ENCODE assay signal across 26 cellular contexts in genomic region chr22:17176715-17177114, GRCh38. TPM values are rescaled to one million over a fixed set of nuclear protein-coding genes. Genes with fewer than 3 reads are reported as not detected.
"Had no signal": no experiment of that assay in that cellular context is flagged by ENCODE, and none has a peak within 500 bp of the region (broad histone marks: within the 10 kb centered on the region; RNA-seq: fewer than 3 reads in every experiment).

No MANE protein-coding gene starts in this region.

- H3K9me3 Mint-ChIP-seq: activated CD4-positive, alpha-beta memory T cell treated with anti-CD3 and anti-CD28 coated beads for 36 hours; activated CD4-positive, alpha-beta T cell treated with anti-CD3 and anti-CD28 coated beads, Interleukin-2, amount 10 ng/mL, durations not matched to agents 24 days and 14 days; activated naive CD8-positive, alpha-beta T cell treated with anti-CD3 and anti-CD28 coated beads for 36 hours; activated T-helper 1 cell treated with anti-CD3 and anti-CD28 coated beads, Interleukin-12 subunit alpha, Interleukin-12 subunit beta, Interleukin-2, Interleukin-4 antibody, amounts not matched to agents 30 ng/mL and 10 ng/mL and 1 ng/mL, durations not matched to agents 14 hours and 24 hours and 36 hours; activated T-helper 2 cell treated with anti-CD3 and anti-CD28 coated beads, Interferon-gamma antibody, Interleukin-2, Interleukin-4, amounts not matched to agents 10 μg/mL and 5 μg/mL and 100 μg/mL, durations not matched to agents 14 hours and 24 hours and 36 hours; brain had no signal

- H3K27me3 Mint-ChIP-seq: activated CD4-positive, alpha-beta memory T cell treated with anti-CD3 and anti-CD28 coated beads for 36 hours; activated CD4-positive, alpha-beta T cell treated with anti-CD3 and anti-CD28 coated beads for 36 hours; activated CD8-positive, alpha-beta memory T cell treated with anti-CD3 and anti-CD28 coated beads, Interleukin-2, amount 10 ng/mL, durations not matched to agents 7 days and 5 days; activated naive CD8-positive, alpha-beta T cell treated with anti-CD3 and anti-CD28 coated beads for 36 hours; brain had no signal

- H3K27ac Mint-ChIP-seq: activated CD4-positive, alpha-beta memory T cell treated with anti-CD3 and anti-CD28 coated beads for 36 hours; activated CD4-positive, alpha-beta T cell treated with anti-CD3 and anti-CD28 coated beads, Interleukin-2, amount 10 ng/mL, durations not matched to agents 24 days and 14 days; activated CD8-positive, alpha-beta memory T cell treated with anti-CD3 and anti-CD28 coated beads, Interleukin-2, amount 10 ng/mL, durations not matched to agents 7 days and 5 days; activated CD8-positive, alpha-beta T cell treated with anti-CD3 and anti-CD28 coated beads, Interleukin-2, amount 10 ng/mL, durations not matched to agents 7 days and 5 days; activated T-helper 1 cell treated with anti-CD3 and anti-CD28 coated beads, Interleukin-12 subunit alpha, Interleukin-12 subunit beta, Interleukin-2, Interleukin-4 antibody, amounts not matched to agents 30 ng/mL and 10 ng/mL and 1 ng/mL, durations not matched to agents 14 hours and 24 hours and 36 hours; activated T-helper 2 cell treated with anti-CD3 and anti-CD28 coated beads, Interferon-gamma antibody, Interleukin-2, Interleukin-4, amounts not matched to agents 10 μg/mL and 5 μg/mL and 100 μg/mL, durations not matched to agents 14 hours and 24 hours and 36 hours; brain had no signal

- DNase-seq: activated CD4-positive, alpha-beta memory T cell treated with anti-CD3 and anti-CD28 coated beads for 36 hours; activated CD4-positive, alpha-beta T cell treated with anti-CD3 and anti-CD28 coated beads for 36 hours; activated CD4-positive, alpha-beta T cell treated with anti-CD3 and anti-CD28 coated beads, Interleukin-2, amount 10 ng/mL, durations not matched to agents 24 days and 14 days; activated CD4-positive, CD25-positive, alpha-beta regulatory T cell; activated CD4-positive, CD25-positive, alpha-beta regulatory T cell treated with anti-CD3 and anti-CD28 coated beads, Interleukin-2, amount 50 U/mL, for 72 hours; activated CD8-positive, alpha-beta memory T cell treated with anti-CD3 and anti-CD28 coated beads, Interleukin-2, amount 10 ng/mL, durations not matched to agents 7 days and 5 days; activated CD8-positive, alpha-beta memory T cell treated with anti-CD3 and anti-CD28 coated beads, Interleukin-2, amount 50 U/mL, for 4 hours; activated CD8-positive, alpha-beta T cell treated with anti-CD3 and anti-CD28 coated beads, Interleukin-2, amount 10 ng/mL, durations not matched to agents 7 days and 5 days; activated effector memory CD4-positive, alpha-beta T cell treated with anti-CD3 and anti-CD28 coated beads, Interleukin-2, amount 50 U/mL, for 16 hours; activated naive CD4-positive, alpha-beta T cell treated with anti-CD3 and anti-CD28 coated beads, Interleukin-2, amount 50 U/mL, for 16 hours; activated naive CD8-positive, alpha-beta T cell treated with anti-CD3 and anti-CD28 coated beads for 36 hours; activated T-cell treated with anti-CD3 and anti-CD28 coated beads, Interleukin-2, amount 50 U/mL, for 1 hour; activated T-cell treated with anti-CD3 and anti-CD28 coated beads, Interleukin-2, amount 50 U/mL, for 48 hours; central memory CD4-positive, alpha-beta T cell; cerebellar nuclear complex; colonic mucosa; effector CD8-positive, alpha-beta T cell; erythroblast; foreskin keratinocyte; gastrocnemius medialis; glutamatergic neuron; T-helper 2 cell had no signal

- ATAC-seq: activated CD4-positive, alpha-beta T cell treated with anti-CD3 and anti-CD28 coated beads for 36 hours; activated CD8-positive, alpha-beta memory T cell treated with anti-CD3 and anti-CD28 coated beads, Interleukin-2, amount 10 ng/mL, durations not matched to agents 7 days and 5 days; activated CD8-positive, alpha-beta T cell treated with anti-CD3 and anti-CD28 coated beads, Interleukin-2, amount 10 ng/mL, durations not matched to agents 7 days and 5 days; foreskin keratinocyte; gastrocnemius medialis had no signal

- H3K4me3 Mint-ChIP-seq: activated CD4-positive, alpha-beta memory T cell treated with anti-CD3 and anti-CD28 coated beads for 36 hours; activated CD4-positive, alpha-beta T cell treated with anti-CD3 and anti-CD28 coated beads for 36 hours; activated CD4-positive, alpha-beta T cell treated with anti-CD3 and anti-CD28 coated beads, Interleukin-2, amount 10 ng/mL, durations not matched to agents 24 days and 14 days; activated CD8-positive, alpha-beta memory T cell treated with anti-CD3 and anti-CD28 coated beads, Interleukin-2, amount 10 ng/mL, durations not matched to agents 7 days and 5 days; activated CD8-positive, alpha-beta T cell treated with anti-CD3 and anti-CD28 coated beads, Interleukin-2, amount 10 ng/mL, durations not matched to agents 7 days and 5 days; activated naive CD8-positive, alpha-beta T cell treated with anti-CD3 and anti-CD28 coated beads for 36 hours; activated T-helper 1 cell treated with anti-CD3 and anti-CD28 coated beads, Interleukin-12 subunit alpha, Interleukin-12 subunit beta, Interleukin-2, Interleukin-4 antibody, amounts not matched to agents 30 ng/mL and 10 ng/mL and 1 ng/mL, durations not matched to agents 14 hours and 24 hours and 36 hours; brain had no signal

RNA-seq across cellular contexts. Expression of gene ADA2, which starts 42.5 kb away (rescaled TPM):
- total RNA-seq: ascending aorta had no signal

RNA-seq across cellular contexts. Expression of gene TMEM121B, which starts 55.6 kb away (rescaled TPM):
- total RNA-seq: activated CD8-positive, alpha-beta memory T cell treated with anti-CD3 and anti-CD28 coated beads, Interleukin-2, amount 10 ng/mL, durations not matched to agents 7 days and 5 days had no signal
